Comparison of ENCODE assay signal across 29 cellular contexts in the genomic region with DNA sequence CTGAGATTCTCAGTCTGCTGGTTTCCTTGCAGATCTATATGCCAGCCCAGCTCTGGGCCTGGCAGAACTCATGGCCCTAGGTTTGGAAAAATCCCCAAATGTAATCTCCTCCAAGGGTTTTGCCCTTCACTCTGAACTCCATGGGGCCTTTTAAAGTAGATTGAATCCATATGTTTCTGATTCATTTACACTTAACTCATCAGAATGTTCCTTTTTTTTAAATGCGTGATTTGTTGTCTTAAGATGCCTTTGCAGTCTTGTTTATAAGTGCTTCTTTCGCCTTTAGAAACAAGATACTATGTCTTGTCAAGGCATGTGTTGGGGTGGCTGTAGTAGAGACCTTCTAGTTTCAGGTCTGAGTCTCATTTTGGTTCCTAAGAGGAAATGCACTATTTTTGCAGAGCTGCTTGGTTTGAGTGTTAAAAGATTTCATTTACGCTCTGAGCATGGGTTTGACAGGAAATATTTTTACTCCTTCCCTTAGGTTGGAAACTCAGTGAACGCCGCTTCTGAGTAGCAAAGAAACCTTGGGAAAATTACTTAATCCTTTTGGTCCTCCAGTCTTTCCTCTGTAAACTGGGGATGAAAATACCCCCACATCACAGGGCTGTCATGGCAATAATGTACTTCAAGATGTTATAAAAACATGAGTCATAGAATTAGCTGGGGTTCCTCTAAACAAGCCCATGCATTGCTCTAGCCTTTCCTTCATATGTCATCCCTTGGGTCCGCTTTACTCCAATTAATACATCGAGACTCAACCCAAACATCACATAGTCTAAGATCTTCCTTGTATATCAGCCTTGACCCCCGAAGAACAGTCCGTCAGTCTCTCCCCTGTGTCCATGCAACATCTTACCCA.
A peak's percentile ranks its signal among the peaks of the same experiment; 100 is the strongest.
DNase-seq lines count a peak whose midpoint lies in the region; ATAC-seq, FAIRE-seq and TF ChIP-seq lines count a peak whose summit lies in the region.
"Had no signal": no experiment of that assay in that cellular context is flagged by ENCODE, and none has a peak within 500 bp of the region (broad histone marks: within the 10 kb centered on the region; RNA-seq: fewer than 3 reads in every experiment).

No MANE protein-coding gene starts in this region.

- no peak overlapping the region for H3K4me3 Mint-ChIP-seq in astrocyte (ENCODE audit: unreplicated experiment)
- H3K4me3 Mint-ChIP-seq: activated CD4-positive, alpha-beta T cell treated with anti-CD3 and anti-CD28 coated beads for 36 hours; activated T-cell treated with anti-CD3 and anti-CD28 coated beads, Interleukin-2, amount 50 U/mL, for 4 hours; mesothelial cell of epicardium; natural killer cell; T-helper 17 cell had no signal

- H3K9me3 Mint-ChIP-seq in astrocyte (ENCODE audit: unreplicated experiment): peaks cover 8% of the 10 kb centered on the region

- TF ChIP-seq CTCF in astrocyte (IDR thresholded peaks at IDR 0.05; ENCODE audit: insufficient read depth, low read depth, low read length) (no peak), fibroblast of villous mesenchyme (IDR thresholded peaks at IDR 0.05; ENCODE audit: insufficient read depth, low read depth, low read length) (no peak), smooth muscle cell (IDR thresholded peaks at IDR 0.05; ENCODE audit: borderline replicate concordance, insufficient read depth, poor library complexity, severe bottlenecking) (no peak)

- H3K4me2 ChIP-seq in GM23248 (ENCODE audit: unreplicated experiment) (peak overlapping the region; percentile 9), astrocyte (ENCODE audit: low read length) (no peak overlapping the region), smooth muscle cell (peak overlapping the region; percentile 44)

- peak overlapping the region; percentile 22 for H3K27ac Mint-ChIP-seq in astrocyte (ENCODE audit: unreplicated experiment)
- H3K27ac Mint-ChIP-seq: activated CD4-positive, alpha-beta T cell treated with anti-CD3 and anti-CD28 coated beads for 36 hours; mesothelial cell of epicardium; natural killer cell; T-helper 17 cell had no signal

- H3K27ac ChIP-seq in GM23248 (no peak overlapping the region), astrocyte (ENCODE audit: low read depth, low read length) (no peak overlapping the region), smooth muscle cell (ENCODE audit: low read depth) (peak overlapping the region; percentile 65)
- H3K27ac ChIP-seq: ovary, right atrium auricular region, testis, uterus had no signal

- peaks cover 20% of the 10 kb centered on the region for H3K27me3 Mint-ChIP-seq in astrocyte (ENCODE audit: low read depth, unreplicated experiment)

- H3K9me2 ChIP-seq in GM23248 (ENCODE audit: insufficient read depth): no peaks in the 10 kb centered on the region

- H3F3A ChIP-seq in GM23248 (ENCODE audit: insufficient read depth): peaks cover 15% of the 10 kb centered on the region
- H3F3A ChIP-seq in smooth muscle cell (ENCODE audit: low read depth): peaks cover 15% of the 10 kb centered on the region

- intact Hi-C loops in left colon (cut with DNase I, micrococcal nuclease): no loop called here

- peak; percentile 54 for DNase-seq in GM23248
- peak; percentile 47 for DNase-seq in astrocyte (ENCODE audit: low read depth)
- peak; percentile 17 for DNase-seq in fibroblast of villous mesenchyme (ENCODE audit: low read depth)
- no peak for DNase-seq in smooth muscle cell (lab: John Stamatoyannopoulos, UW; ENCODE audit: unreplicated experiment)
- DNase-seq in NK-92 treated with Interleukin-12 subunit alpha and Interleukin-12 subunit beta, amount 100 ng/mL, for 24 hours (lab: John Stamatoyannopoulos, UW): no peak
- no peak for DNase-seq in left colon
- DNase-seq: activated CD4-positive, alpha-beta T cell treated with anti-CD3 and anti-CD28 coated beads for 36 hours; activated CD8-positive, alpha-beta memory T cell treated with anti-CD3 and anti-CD28 coated beads for 24 hours; activated T-cell treated with anti-CD3 and anti-CD28 coated beads, Interleukin-2, amount 50 U/mL, for 4 hours; dermis blood vessel endothelial cell; MV-4-11; natural killer cell; NCI-H1694; NCI-H2171; NCI-H69; ovary; RPMI8226; stimulated activated CD4-positive, alpha-beta T cell treated with anti-CD3 and anti-CD28 coated beads, Interleukin-12 subunit alpha, Interleukin-12 subunit beta, amount 100 ng/mL, for 4 hours; stimulated activated CD4-positive, alpha-beta T cell treated with anti-CD3 and anti-CD28 coated beads, Interleukin-4, amount 100 ng/mL, for 24 hours; stimulated activated naive CD4-positive, alpha-beta T cell treated with Interleukin-2 at 50 U/mL for 16 hours; T-helper 17 cell; testis; uterus had no signal

- H3K4me3 ChIP-seq in GM23248 (no peak overlapping the region), astrocyte (ENCODE audit: insufficient read depth, low read depth, low read length) (no peak overlapping the region), fibroblast of villous mesenchyme (ENCODE audit: low read depth, low read length) (no peak overlapping the region), smooth muscle cell (no peak overlapping the region)
- H3K4me3 ChIP-seq: ovary, right atrium auricular region, testis, uterus had no signal

- no peaks in the 10 kb centered on the region for H3K36me3 Mint-ChIP-seq in astrocyte (ENCODE audit: low read depth, unreplicated experiment)

- H3K4me1 Mint-ChIP-seq in astrocyte (ENCODE audit: low read depth, unreplicated experiment): peaks cover 5% of the 10 kb centered on the region
- H3K4me1 Mint-ChIP-seq: activated CD4-positive, alpha-beta T cell treated with anti-CD3 and anti-CD28 coated beads for 36 hours; natural killer cell; T-helper 17 cell had no signal

- 83 to 84% methylated on average over 9 of the region's 9 CpGs for WGBS in GM23248 (ENCODE audit: low coverage in 1 of 2, low lambda C conversion rate in 2 of 2, missing lambda C conversion rate in 2 of 2), 2 experiments
- 48% methylated on average over 9 of the region's 9 CpGs for WGBS in smooth muscle cell (ENCODE audit: low lambda C conversion rate)

- no peaks in the 10 kb centered on the region for H4K20me1 ChIP-seq in GM23248 (ENCODE audit: insufficient read depth)
- H4K20me1 ChIP-seq in astrocyte (ENCODE audit: insufficient read depth, low read length): no peaks in the 10 kb centered on the region
- H4K20me1 ChIP-seq in smooth muscle cell (ENCODE audit: low read depth): no peaks in the 10 kb centered on the region

- ATAC-seq in left colon (no peak), HG03354 (IDR thresholded peaks at IDR 0.05; ENCODE audit: poor library complexity, severe bottlenecking, unreplicated experiment) (no peak)
- ATAC-seq: activated CD4-positive, alpha-beta T cell treated with anti-CD3 and anti-CD28 coated beads for 36 hours; activated T-cell treated with anti-CD3 and anti-CD28 coated beads, Interleukin-2, amount 50 U/mL, for 4 hours; left lobe of liver; natural killer cell; T-helper 17 cell had no signal

- H3K79me2 ChIP-seq in GM23248 (ENCODE audit: insufficient read depth): no peaks in the 10 kb centered on the region
- H3K79me2 ChIP-seq in astrocyte (ENCODE audit: insufficient read depth, low read length): no peaks in the 10 kb centered on the region
- no peaks in the 10 kb centered on the region for H3K79me2 ChIP-seq in smooth muscle cell (ENCODE audit: low read depth)

- H3K9me3 ChIP-seq in GM23248 (ENCODE audit: low read depth) (no peaks in the 10 kb centered on the region), astrocyte (ENCODE audit: insufficient read depth, low read depth, low read length) (no peaks in the 10 kb centered on the region), smooth muscle cell (replicated peaks; ENCODE audit: low read depth) (no peaks in the 10 kb centered on the region)
- H3K9me3 ChIP-seq: ovary, testis, uterus had no signal

- H3K9ac ChIP-seq in GM23248 (no peak overlapping the region), astrocyte (ENCODE audit: low read length) (no peak overlapping the region), smooth muscle cell (ENCODE audit: low read depth) (peak overlapping the region; percentile 22)

- no peaks in the 10 kb centered on the region for H3K27me3 ChIP-seq in GM23248 (replicated peaks; ENCODE audit: insufficient read depth)
- no peaks in the 10 kb centered on the region for H3K27me3 ChIP-seq in astrocyte (ENCODE audit: insufficient read depth, low read length)
- no peaks in the 10 kb centered on the region for H3K27me3 ChIP-seq in smooth muscle cell (ENCODE audit: low read depth)
- H3K27me3 ChIP-seq: ovary, right atrium auricular region, testis, uterus had no signal

- H2AFZ ChIP-seq in GM23248 (no peak overlapping the region), astrocyte (ENCODE audit: low read depth, low read length) (no peak overlapping the region), smooth muscle cell (ENCODE audit: low read depth) (no peak overlapping the region)

- peak; percentile 73 for FAIRE-seq in astrocyte (lab: Jason Lieb, UNC)
- FAIRE-seq: endometrium, GM18507 had no signal

- in situ Hi-C loops in GM23248 (cut with MboI): loop anchor here (10.0 kb wide), 1 partner anchor 388 kb away; the partner anchor contains the start of gene ADAMTS15

- H3K4me1 ChIP-seq in GM23248 (ENCODE audit: insufficient read depth) (peaks cover 16% of the 10 kb centered on the region), astrocyte (ENCODE audit: insufficient read depth, low read length) (peaks cover 12% of the 10 kb centered on the region), smooth muscle cell (ENCODE audit: low read depth) (peaks cover 2% of the 10 kb centered on the region)

- H3K36me3 ChIP-seq in GM23248 (ENCODE audit: low read depth): no peaks in the 10 kb centered on the region
- no peaks in the 10 kb centered on the region for H3K36me3 ChIP-seq in astrocyte (ENCODE audit: insufficient read depth, low read length)
- no peaks in the 10 kb centered on the region for H3K36me3 ChIP-seq in smooth muscle cell (ENCODE audit: low read depth)
- H3K36me3 ChIP-seq: ovary, right atrium auricular region, uterus had no signal

Comparison
In these comparisons a context has a peak if more than half of its experiments do, and no peak if none do; other contexts are left out.
1. DNase-seq: peak in GM23248 (single experiment), astrocyte (single experiment) and fibroblast of villous mesenchyme (single experiment); none in smooth muscle cell (single experiment), NK-92 treated with Interleukin-12 subunit alpha and Interleukin-12 subunit beta, amount 100 ng/mL, for 24 hours (single experiment) and left colon (0 of 2).